Comparison of ENCODE assay signal across 1 cellular context in the genomic region with DNA sequence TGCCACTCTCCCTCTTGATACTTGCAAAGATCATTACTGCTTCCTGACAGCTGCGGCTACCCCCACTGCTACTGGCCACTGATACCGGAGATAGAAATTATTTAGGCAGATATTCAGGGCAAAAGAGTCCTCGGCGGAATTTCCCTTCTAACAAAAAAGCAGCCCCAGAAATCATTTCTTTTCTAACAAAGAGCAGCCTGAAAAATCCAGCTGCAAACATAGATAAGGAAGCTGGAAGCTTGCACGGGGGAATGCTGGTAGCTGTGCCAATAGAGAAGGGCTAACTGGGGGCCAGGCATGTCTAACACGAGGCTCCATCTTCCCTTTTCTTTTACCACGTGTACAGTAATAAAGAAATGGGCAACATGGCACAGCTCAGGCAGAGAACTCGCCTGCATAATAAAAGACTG.
TF ChIP-seq lines count a peak whose summit lies in the region.

No MANE protein-coding gene starts in this region.

TF ChIP-seq in H1, 55 proteins besides CTCF, POLR2A, EP300 and RAD21:
- TF ChIP-seq, protein P1, sequence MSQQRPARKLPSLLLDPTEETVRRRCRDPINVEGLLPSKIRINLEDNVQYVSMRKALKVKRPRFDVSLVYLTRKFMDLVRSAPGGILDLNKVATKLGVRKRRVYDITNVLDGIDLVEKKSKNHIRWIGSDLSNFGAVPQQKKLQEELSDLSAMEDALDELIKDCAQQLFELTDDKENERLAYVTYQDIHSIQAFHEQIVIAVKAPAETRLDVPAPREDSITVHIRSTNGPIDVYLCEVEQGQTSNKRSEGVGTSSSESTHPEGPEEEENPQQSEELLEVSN (IDR thresholded peaks at IDR 0.05), result no peak
- no peak for TF ChIP-seq CTBP2 (IDR thresholded peaks at IDR 0.05; ENCODE audit: borderline replicate concordance, insufficient read depth, insufficient read length, low read length)
- TF ChIP-seq BACH1 (IDR thresholded peaks at IDR 0.05; ENCODE audit: low read length), result no peak
- TF ChIP-seq KDM5A (IDR thresholded peaks at IDR 0.05; ENCODE audit: low read length), result no peak
- TF ChIP-seq CEBPB (IDR thresholded peaks at IDR 0.05; ENCODE audit: low read depth, low read length), result no peak
- TF ChIP-seq FOSL1 (IDR thresholded peaks at IDR 0.05; ENCODE audit: insufficient read depth, low read depth, low read length), result no peak
- TF ChIP-seq, protein P2, sequence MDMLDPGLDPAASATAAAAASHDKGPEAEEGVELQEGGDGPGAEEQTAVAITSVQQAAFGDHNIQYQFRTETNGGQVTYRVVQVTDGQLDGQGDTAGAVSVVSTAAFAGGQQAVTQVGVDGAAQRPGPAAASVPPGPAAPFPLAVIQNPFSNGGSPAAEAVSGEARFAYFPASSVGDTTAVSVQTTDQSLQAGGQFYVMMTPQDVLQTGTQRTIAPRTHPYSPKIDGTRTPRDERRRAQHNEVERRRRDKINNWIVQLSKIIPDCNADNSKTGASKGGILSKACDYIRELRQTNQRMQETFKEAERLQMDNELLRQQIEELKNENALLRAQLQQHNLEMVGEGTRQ (IDR thresholded peaks at IDR 0.05; ENCODE audit: low read length), result no peak
- TF ChIP-seq CBX8 (IDR thresholded peaks at IDR 0.05; ENCODE audit: borderline replicate concordance, low read depth, low read length), result no peak
- no peak for TF ChIP-seq ZNF274 (IDR thresholded peaks at IDR 0.05; ENCODE audit: borderline replicate concordance, extremely low read depth, low read length)
- TF ChIP-seq SRF (IDR thresholded peaks at IDR 0.05; ENCODE audit: low read depth, low read length), result no peak
- TF ChIP-seq SP1 (IDR thresholded peaks at IDR 0.05; ENCODE audit: low read depth, low read length), result no peak
- no peak for TF ChIP-seq CHD7 (IDR thresholded peaks at IDR 0.05; ENCODE audit: insufficient replicate concordance, low read length)
- no peak for TF ChIP-seq CREB1 (IDR thresholded peaks at IDR 0.05)
- TF ChIP-seq TCF12 (IDR thresholded peaks at IDR 0.05; ENCODE audit: low read depth, low read length), result no peak
- TF ChIP-seq HDAC2 (IDR thresholded peaks at IDR 0.05; ENCODE audit: borderline replicate concordance in 1 of 2, low read depth in 2 of 2, low read length in 2 of 2), result no peak
TF ChIP-seq in H1: peak in this region for 0.
